Comparison of ENCODE assay signal across 9 cellular contexts in genomic region chrX:100636321-100636991, GRCh38.
DNase-seq lines count a peak whose midpoint lies in the region; ATAC-seq and TF ChIP-seq lines count a peak whose summit lies in the region.
"Had no signal": no experiment of that assay in that cellular context is flagged by ENCODE, and none has a peak within 500 bp of the region (broad histone marks: within the 10 kb centered on the region; RNA-seq: fewer than 3 reads in every experiment).

TSS of gene TSPAN6 (minus strand) at chrX:100636806. CDS start at chrX:100636694, 112 bp downstream.

- H3K27me3 ChIP-seq in muscle layer of colon (ENCODE audit: control insufficient read depth in 1 of 2, insufficient read depth in 2 of 2, low read length in 2 of 2), result peaks cover 0 to 7% of the 10 kb centered on the region in 2 donors

- H3K27ac ChIP-seq in 22Rv1, result no peak within 1 kb of the TSS
- no peak within 1 kb of the TSS for H3K27ac ChIP-seq in muscle layer of colon (ENCODE audit: low read depth, low read length)

- H3K4me1 ChIP-seq in muscle layer of colon (ENCODE audit: insufficient read depth, low read length), result no peaks in the 10 kb centered on the region

- DNase-seq in NCI-H82 (lab: John Stamatoyannopoulos, UW), result peak; percentile 94
- DNase-seq in activated T-cell treated with anti-CD3 and anti-CD28 coated beads, Interleukin-2, amount 50 U/mL, for 48 hours, result peak; percentile 78 to 81
- DNase-seq in fibroblast of gingiva (ENCODE audit: low read depth), result peak; percentile 76
- peak; percentile 80 for DNase-seq in stimulated activated CD8-positive, alpha-beta memory T cell treated with anti-CD3 and anti-CD28 coated beads, Interleukin-4, amount 100 ng/mL, for 48 hours
- DNase-seq: DND-41 had no signal

- TF ChIP-seq CTCF in 22Rv1 (IDR thresholded peaks at IDR 0.05), result peak; percentile 69

- H3K36me3 ChIP-seq in muscle layer of colon (ENCODE audit: insufficient read depth, low read length), result no peaks in the 10 kb centered on the region

- peak within 1 kb of the TSS; percentile 3 to 59 for H3K4me3 ChIP-seq in muscle layer of colon (ENCODE audit: low read depth in 1 of 2, low read length in 2 of 2)

- ATAC-seq in GM18861 (IDR thresholded peaks at IDR 0.05; ENCODE audit: unreplicated experiment), result peak; percentile 74
- peak; percentile 99 for ATAC-seq in HG03354 (IDR thresholded peaks at IDR 0.05; ENCODE audit: poor library complexity, severe bottlenecking, unreplicated experiment)

- no peak within 1 kb of the TSS for H3K9ac ChIP-seq in muscle layer of colon (ENCODE audit: low read length)

- no peaks in the 10 kb centered on the region for H3K9me3 ChIP-seq in muscle layer of colon (ENCODE audit: low read length)
